15 cellular contexts compared by ENCODE assay signal in genomic region chr14:32494566-32495434, GRCh38.
DNase-seq lines count a peak whose midpoint lies in the region; ATAC-seq, FAIRE-seq and TF ChIP-seq lines count a peak whose summit lies in the region.
"Had no signal": no experiment of that assay in that cellular context is flagged by ENCODE, and none has a peak within 500 bp of the region (broad histone marks: within the 10 kb centered on the region; RNA-seq: fewer than 3 reads in every experiment).

No MANE protein-coding gene starts in this region.

- H3K27ac ChIP-seq in left ventricle myocardium inferior (replicated peaks) = peak overlapping the region; percentile 90
- H3K27ac ChIP-seq in gastrocnemius medialis = peak overlapping the region; percentile 88 to 94 (median 93)
- no peak overlapping the region for H3K27ac ChIP-seq in adrenal gland
- H3K27ac ChIP-seq: VCaP had no signal

- H3K4me3 ChIP-seq in left ventricle myocardium inferior (peak overlapping the region; percentile 67), gastrocnemius medialis (peak overlapping the region; percentile 34 to 63 (median 52)), adrenal gland (no peak overlapping the region)
- H3K4me3 ChIP-seq: lung had no signal

- in situ Hi-C loops in gastrocnemius medialis (cut with MboI; ENCODE audit: low sequenced_read_pairs in 4 of 4) = no loop called here

- ATAC-seq in gastrocnemius medialis = peak; percentile 85
- ATAC-seq: activated CD8-positive, alpha-beta memory T cell treated with anti-CD3 and anti-CD28 coated beads, Interleukin-2, amount 10 ng/mL, durations not matched to agents 7 days and 5 days had no signal

- intact Hi-C loops in left ventricle myocardium inferior (cut with micrococcal nuclease) = no loop called here
- intact Hi-C loops in gastrocnemius medialis (cut with DNase I; ENCODE audit: low total_unique reads) = loop anchor here (1.0 kb wide), 1 partner anchor 13 kb away; no protein-coding TSS in a partner anchor
- intact Hi-C loops in adrenal gland (cut with DNase I) = no loop called here

- 80 to 88% (median 87%) methylated on average over 5 of the region's 5 CpGs for WGBS in adrenal gland, 4 donors

- no peak for TF ChIP-seq CTCF in left ventricle myocardium inferior (IDR thresholded peaks at IDR 0.05; ENCODE audit: borderline replicate concordance)
- no peak for TF ChIP-seq CTCF in gastrocnemius medialis (IDR thresholded peaks at IDR 0.05 in 4 of 5, conservative IDR thresholded peaks at IDR 0.05 in 1 of 5)
- TF ChIP-seq CTCF in adrenal gland (IDR thresholded peaks at IDR 0.05) = no peak

- TF ChIP-seq POLR2A in gastrocnemius medialis (IDR thresholded peaks at IDR 0.05) = peak in 1 of 2 donors; percentile 65
- no peak for TF ChIP-seq POLR2A in adrenal gland (IDR thresholded peaks at IDR 0.05)

- no peaks in the 10 kb centered on the region for H3K36me3 ChIP-seq in left ventricle myocardium inferior
- no peaks in the 10 kb centered on the region for H3K36me3 ChIP-seq in gastrocnemius medialis
- no peaks in the 10 kb centered on the region for H3K36me3 ChIP-seq in adrenal gland (replicated peaks in 1 of 2)

- H3K9me3 ChIP-seq in left ventricle myocardium inferior (replicated peaks) (no peaks in the 10 kb centered on the region), gastrocnemius medialis (no peaks in the 10 kb centered on the region), adrenal gland (replicated peaks in 1 of 3) (no peaks in the 10 kb centered on the region)

- peaks cover 43% of the 10 kb centered on the region for H3K4me1 ChIP-seq in left ventricle myocardium inferior
- H3K4me1 ChIP-seq in gastrocnemius medialis = peaks cover 68 to 70% of the 10 kb centered on the region in 2 donors
- H3K4me1 ChIP-seq in adrenal gland (replicated peaks in 1 of 2) = peaks cover 0 to 17% of the 10 kb centered on the region in 2 donors

- no peaks in the 10 kb centered on the region for H3K27me3 ChIP-seq in left ventricle myocardium inferior (ENCODE audit: low read depth)
- no peaks in the 10 kb centered on the region for H3K27me3 ChIP-seq in gastrocnemius medialis
- H3K27me3 ChIP-seq in adrenal gland = no peaks in the 10 kb centered on the region

- peak; percentile 42 for DNase-seq in Ammon's horn (ENCODE audit: low spot score)
- no peak for DNase-seq in left ventricle myocardium inferior
- peak; percentile 51 to 65 for DNase-seq in gastrocnemius medialis
- DNase-seq in NCI-H526 (lab: John Stamatoyannopoulos, UW) = no peak
- DNase-seq in GM19238 (ENCODE audit: insufficient read length, low spot score) = no peak
- no peak for DNase-seq in NCI-H1930 (lab: John Stamatoyannopoulos, UW)
- no peak for DNase-seq in adrenal gland
- DNase-seq: activated CD8-positive, alpha-beta memory T cell treated with anti-CD3 and anti-CD28 coated beads, Interleukin-2, amount 10 ng/mL, durations not matched to agents 7 days and 5 days; activated naive CD4-positive, alpha-beta T cell treated with anti-CD3 and anti-CD28 coated beads, Interleukin-2, amount 10 ng/mL, durations not matched to agents 7 days and 5 days; CD4-positive, CD25-positive, alpha-beta regulatory T cell; Karpas-422; NCI-H2081 had no signal

- peak; percentile 79 for FAIRE-seq in TTC549 (lab: Jason Lieb, UNC)

Comparison
In these comparisons a context has a peak if more than half of its experiments do, and no peak if none do; other contexts are left out.
1. DNase-seq: peak in Ammon's horn (single experiment) and gastrocnemius medialis (2 of 2); none in left ventricle myocardium inferior (single experiment), NCI-H526 (0 of 2), GM19238 (single experiment), NCI-H1930 (0 of 2) and adrenal gland (0 of 7).
2. H3K27ac ChIP-seq: peak in left ventricle myocardium inferior (single experiment) and gastrocnemius medialis (4 of 4); none in adrenal gland (0 of 5).
3. H3K4me3 ChIP-seq: peak in left ventricle myocardium inferior (single experiment) and gastrocnemius medialis (4 of 4); none in adrenal gland (0 of 4).